30 cellular contexts compared by ENCODE assay signal in genomic region chr3:19070325-19070724, GRCh38.
"Had no signal": no experiment of that assay in that cellular context is flagged by ENCODE, and none has a peak within 500 bp of the region (broad histone marks: within the 10 kb centered on the region; RNA-seq: fewer than 3 reads in every experiment).

No MANE protein-coding gene starts in this region.

- H3K9me3 Mint-ChIP-seq: activated CD4-positive, alpha-beta T cell treated with anti-CD3 and anti-CD28 coated beads, Interleukin-2, amount 10 ng/mL, durations not matched to agents 24 days and 14 days; activated T-helper 2 cell treated with anti-CD3 and anti-CD28 coated beads, Interferon-gamma antibody, Interleukin-2, Interleukin-4, amounts not matched to agents 10 μg/mL and 5 μg/mL and 100 μg/mL, durations not matched to agents 14 hours and 24 hours and 36 hours; T-helper 1 cell treated with Interleukin-12 subunit alpha and Interleukin-12 subunit beta and Interleukin-4 antibody, amounts not matched to agents 30 μg/mL and 1 μg/mL, for 36 hours; T-helper 2 cell treated with Interferon-gamma antibody and Interleukin-4, amounts not matched to agents 5 μg/mL and 100 μg/mL, for 36 hours had no signal

- H3K27me3 ChIP-seq: ascending aorta, brain microvascular endothelial cell, MG63, Peyer's patch had no signal

- H3K27me3 Mint-ChIP-seq: activated CD8-positive, alpha-beta T cell treated with anti-CD3 and anti-CD28 coated beads for 36 hours; activated naive CD4-positive, alpha-beta T cell treated with anti-CD3 and anti-CD28 coated beads, Interleukin-2, amount 50 U/mL, for 24 hours; IgD-negative memory B cell had no signal

- DNase-seq: activated CD4-positive, alpha-beta T cell treated with anti-CD3 and anti-CD28 coated beads, Interleukin-2, amount 10 ng/mL, durations not matched to agents 24 days and 14 days; activated CD4-positive, alpha-beta T cell treated with anti-CD3 and anti-CD28 coated beads, Interleukin-2, amount 50 U/mL, for 4 hours; activated CD8-positive, alpha-beta T cell treated with anti-CD3 and anti-CD28 coated beads for 36 hours; activated gamma-delta T cell; activated naive CD4-positive, alpha-beta T cell treated with Interleukin-2 at 50 U/mL for 16 hours; activated naive CD8-positive, alpha-beta T cell treated with anti-CD3 and anti-CD28 coated beads, Interleukin-2, amount 10 ng/mL, durations not matched to agents 7 days and 5 days; activated T-cell treated with anti-CD3 and anti-CD28 coated beads, Interleukin-2, amount 50 U/mL, for 1 hour; amygdala; brain microvascular endothelial cell; Karpas-422; KBM-7; MG63; NCI-H1048; NCI-H1436; NCI-H1694; NCI-H1930; NCI-H2081 treated with DMSO at 0.1 percent for 48 hours; NCI-H510A treated with DMSO at 0.1 percent for 48 hours; NCI-H526 treated with DMSO at 0.1 percent for 48 hours; Peyer's patch; RPMI8226; SIG-M5 had no signal

- H3K4me3 Mint-ChIP-seq: activated CD4-positive, alpha-beta T cell treated with anti-CD3 and anti-CD28 coated beads, Interleukin-2, amount 10 ng/mL, durations not matched to agents 24 days and 14 days; activated CD8-positive, alpha-beta T cell treated with anti-CD3 and anti-CD28 coated beads for 36 hours; activated naive CD4-positive, alpha-beta T cell treated with anti-CD3 and anti-CD28 coated beads, Interleukin-2, amount 50 U/mL, for 24 hours; activated naive CD8-positive, alpha-beta T cell treated with anti-CD3 and anti-CD28 coated beads, Interleukin-2, amount 10 ng/mL, durations not matched to agents 7 days and 5 days; IgD-negative memory B cell; T-helper 1 cell treated with Interleukin-12 subunit alpha and Interleukin-12 subunit beta and Interleukin-4 antibody, amounts not matched to agents 30 μg/mL and 1 μg/mL, for 36 hours; T-helper 2 cell treated with Interferon-gamma antibody and Interleukin-4, amounts not matched to agents 5 μg/mL and 100 μg/mL, for 36 hours had no signal

- H3K36me3 ChIP-seq: ascending aorta, brain microvascular endothelial cell, MG63, Peyer's patch had no signal

- H3K4me1 ChIP-seq: Peyer's patch had no signal

- H3K4me3 ChIP-seq: ascending aorta, MG63, Peyer's patch had no signal

- ATAC-seq: activated CD8-positive, alpha-beta T cell treated with anti-CD3 and anti-CD28 coated beads for 36 hours; Right ventricle myocardium inferior had no signal

- H3K9me3 ChIP-seq: ascending aorta, MG63, Peyer's patch had no signal

- FAIRE-seq: TTC549 had no signal

- H3K4me1 Mint-ChIP-seq: activated CD4-positive, alpha-beta T cell treated with anti-CD3 and anti-CD28 coated beads, Interleukin-2, amount 10 ng/mL, durations not matched to agents 24 days and 14 days; activated naive CD4-positive, alpha-beta T cell treated with anti-CD3 and anti-CD28 coated beads, Interleukin-2, amount 50 U/mL, for 24 hours; activated naive CD8-positive, alpha-beta T cell treated with anti-CD3 and anti-CD28 coated beads, Interleukin-2, amount 10 ng/mL, durations not matched to agents 7 days and 5 days had no signal

- H3K27ac ChIP-seq: ascending aorta, brain microvascular endothelial cell, Peyer's patch had no signal

- H3K27ac Mint-ChIP-seq: activated CD4-positive, alpha-beta T cell treated with anti-CD3 and anti-CD28 coated beads, Interleukin-2, amount 10 ng/mL, durations not matched to agents 24 days and 14 days; activated CD8-positive, alpha-beta T cell treated with anti-CD3 and anti-CD28 coated beads for 36 hours; activated naive CD4-positive, alpha-beta T cell treated with anti-CD3 and anti-CD28 coated beads, Interleukin-2, amount 50 U/mL, for 24 hours; activated naive CD8-positive, alpha-beta T cell treated with anti-CD3 and anti-CD28 coated beads, Interleukin-2, amount 10 ng/mL, durations not matched to agents 7 days and 5 days; activated T-helper 2 cell treated with anti-CD3 and anti-CD28 coated beads, Interferon-gamma antibody, Interleukin-2, Interleukin-4, amounts not matched to agents 10 μg/mL and 5 μg/mL and 100 μg/mL, durations not matched to agents 14 hours and 24 hours and 36 hours; IgD-negative memory B cell; T-helper 1 cell treated with Interleukin-12 subunit alpha and Interleukin-12 subunit beta and Interleukin-4 antibody, amounts not matched to agents 30 μg/mL and 1 μg/mL, for 36 hours; T-helper 2 cell treated with Interferon-gamma antibody and Interleukin-4, amounts not matched to agents 5 μg/mL and 100 μg/mL, for 36 hours had no signal

- H3K36me3 Mint-ChIP-seq: activated naive CD8-positive, alpha-beta T cell treated with anti-CD3 and anti-CD28 coated beads, Interleukin-2, amount 10 ng/mL, durations not matched to agents 7 days and 5 days; IgD-negative memory B cell had no signal
